ENCODE assay signal across 10 cellular contexts in the genomic region with DNA sequence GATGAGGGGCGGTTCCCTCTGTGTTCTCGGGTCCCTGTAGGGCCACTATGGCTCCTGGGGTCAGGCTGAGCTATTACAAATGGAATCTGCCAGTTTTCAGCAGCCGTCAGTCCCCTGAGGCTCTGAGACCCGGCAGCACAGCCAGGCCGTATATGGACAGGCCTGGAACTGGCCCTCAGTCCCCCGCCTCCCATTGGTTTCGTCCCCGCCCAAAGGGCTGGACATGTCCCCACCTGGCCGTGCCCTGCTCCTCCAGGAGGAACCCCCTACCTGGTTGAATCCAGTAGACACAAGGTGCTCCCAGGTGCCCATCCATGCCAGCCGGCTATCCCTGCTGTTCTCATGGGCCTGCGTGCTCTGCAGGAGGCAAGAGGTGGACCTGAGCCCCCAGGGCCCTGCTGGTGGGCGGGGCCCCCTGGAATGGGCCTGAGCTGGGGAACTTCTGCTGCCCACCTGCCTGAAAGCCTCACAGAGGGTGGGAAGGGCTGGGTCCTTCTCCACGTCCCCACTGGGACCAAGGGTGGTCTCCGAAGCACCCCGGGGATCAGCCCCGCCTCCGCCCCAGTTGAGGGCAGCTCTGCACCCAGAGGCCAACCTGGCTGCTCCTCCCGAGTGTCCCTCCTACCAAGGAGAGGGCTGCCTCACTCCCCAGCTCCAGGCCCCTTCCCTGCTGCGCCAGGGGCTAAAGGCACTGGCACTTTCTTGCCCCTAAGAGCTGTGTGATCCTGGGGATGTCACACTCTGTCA. TPM values are rescaled to one million over a fixed set of nuclear protein-coding genes. Genes with fewer than 3 reads are reported as not detected.
DNase-seq lines count a peak whose midpoint lies in the region; ATAC-seq and TF ChIP-seq lines count a peak whose summit lies in the region.
"Had no signal": no experiment of that assay in that cellular context is flagged by ENCODE, and none has a peak within 500 bp of the region (broad histone marks: within the 10 kb centered on the region; RNA-seq: fewer than 3 reads in every experiment).

No MANE protein-coding gene starts in this region.

- H3K9ac ChIP-seq in HUES48 (ENCODE audit: low read depth, low read length) = no peak overlapping the region

- peaks cover 22% of the 10 kb centered on the region for H3K4me1 Mint-ChIP-seq in type B pancreatic cell (ENCODE audit: unreplicated experiment)
- H3K4me1 Mint-ChIP-seq in activated T-helper 17 cell treated with anti-CD3 and anti-CD28 coated beads, Interleukin-2, amount 50 U/mL, for 72 hours = no peaks in the 10 kb centered on the region

- DNase-seq in dorsolateral prefrontal cortex (no peak), lower lobe of right lung (no peak), type B pancreatic cell (ENCODE audit: extremely low spot score, unreplicated experiment) (no peak), NCI-H226 (no peak), GM19238 (ENCODE audit: insufficient read length, low spot score) (no peak)
- DNase-seq: erythroblast, nucleus accumbens, T-helper 9 cell had no signal

- H3K36me3 Mint-ChIP-seq in type B pancreatic cell = no peaks in the 10 kb centered on the region
- H3K36me3 Mint-ChIP-seq in activated T-helper 17 cell treated with anti-CD3 and anti-CD28 coated beads, Interleukin-2, amount 50 U/mL, for 72 hours (ENCODE audit: low read depth) = peaks cover 42% of the 10 kb centered on the region

- no peak for ATAC-seq in lower lobe of right lung
- ATAC-seq in activated T-helper 17 cell treated with anti-CD3 and anti-CD28 coated beads, Interleukin-2, amount 50 U/mL, for 72 hours (replicated peaks) = no peak

- peak overlapping the region; percentile 78 for H3K27ac ChIP-seq in HUES48 (ENCODE audit: low read depth, low read length)
- peak overlapping the region in 33 of 59 donors; percentile 2 to 84 (median 52) for H3K27ac ChIP-seq in dorsolateral prefrontal cortex
- peak overlapping the region; percentile 44 for H3K27ac ChIP-seq in lower lobe of right lung

- H3K36me3 ChIP-seq in HUES48 (ENCODE audit: control insufficient read depth, insufficient read depth, low read length) = no peaks in the 10 kb centered on the region; the same call in 1 of the 2 replicates
- H3K36me3 ChIP-seq in lower lobe of right lung = peaks cover 91% of the 10 kb centered on the region

- no peaks in the 10 kb centered on the region for H3K9me3 ChIP-seq in HUES48 (ENCODE audit: control insufficient read depth, insufficient read depth, low read length)
- no peaks in the 10 kb centered on the region for H3K9me3 ChIP-seq in lower lobe of right lung

- H3K4me3 Mint-ChIP-seq in type B pancreatic cell = no peak overlapping the region
- H3K4me3 Mint-ChIP-seq in activated T-helper 17 cell treated with anti-CD3 and anti-CD28 coated beads, Interleukin-2, amount 50 U/mL, for 72 hours = no peak overlapping the region

- H3K9me3 Mint-ChIP-seq in type B pancreatic cell = no peaks in the 10 kb centered on the region
- no peaks in the 10 kb centered on the region for H3K9me3 Mint-ChIP-seq in activated T-helper 17 cell treated with anti-CD3 and anti-CD28 coated beads, Interleukin-2, amount 50 U/mL, for 72 hours

- H3K27ac Mint-ChIP-seq in type B pancreatic cell = peak overlapping the region; percentile 72
- no peak overlapping the region for H3K27ac Mint-ChIP-seq in activated T-helper 17 cell treated with anti-CD3 and anti-CD28 coated beads, Interleukin-2, amount 50 U/mL, for 72 hours

- no peak for TF ChIP-seq CTCF in dorsolateral prefrontal cortex (IDR thresholded peaks at IDR 0.05 in 54 of 56, conservative IDR thresholded peaks at IDR 0.05 in 2 of 56; ENCODE audit: low read depth in 1 of 56, partially characterized antibody in 56 of 56)
- no peak for TF ChIP-seq CTCF in lower lobe of right lung (IDR thresholded peaks at IDR 0.05)
- TF ChIP-seq CTCF in type B pancreatic cell (conservative IDR thresholded peaks at IDR 0.05) = no peak

- no peaks in the 10 kb centered on the region for H3K27me3 ChIP-seq in HUES48 (ENCODE audit: control insufficient read depth, insufficient read depth, low read length)
- H3K27me3 ChIP-seq in dorsolateral prefrontal cortex = no peaks in the 10 kb centered on the region
- H3K27me3 ChIP-seq in lower lobe of right lung (ENCODE audit: low read depth) = no peaks in the 10 kb centered on the region

- H3K27me3 Mint-ChIP-seq in type B pancreatic cell = no peaks in the 10 kb centered on the region
- no peaks in the 10 kb centered on the region for H3K27me3 Mint-ChIP-seq in activated T-helper 17 cell treated with anti-CD3 and anti-CD28 coated beads, Interleukin-2, amount 50 U/mL, for 72 hours

- H3K4me3 ChIP-seq in HUES48 (ENCODE audit: low read depth, low read length) (no peak overlapping the region), dorsolateral prefrontal cortex (no peak overlapping the region), lower lobe of right lung (no peak overlapping the region)

- intact Hi-C loops in dorsolateral prefrontal cortex (cut with DNase I) (no loop called here), lower lobe of right lung (cut with DNase I) (no loop called here)

- peaks cover 43% of the 10 kb centered on the region for H3K4me1 ChIP-seq in HUES48 (ENCODE audit: control insufficient read depth, insufficient read depth, low read length)
- H3K4me1 ChIP-seq in lower lobe of right lung = peaks cover 47% of the 10 kb centered on the region

RNA-seq across cellular contexts. Expression of a gene that starts 16.8 kb away (rescaled TPM):
- 10 to 100 TPM in 84 of 120 experiments, 1 to 10 TPM in 36; 3.9 to 49.4 (median 12.1) TPM for total RNA-seq in dorsolateral prefrontal cortex
- total RNA-seq in lower lobe of right lung = 17.4 TPM
- total RNA-seq in type B pancreatic cell (ENCODE audit: low replicate concordance) = 9.7 and 29.0 TPM in 2 replicates
- total RNA-seq in activated T-helper 17 cell treated with anti-CD3 and anti-CD28 coated beads, Interleukin-2, amount 50 U/mL, for 72 hours = under 1 TPM; 0.11 to 0.29 TPM

RNA-seq across cellular contexts. Expression of a gene that starts 27.9 kb away (rescaled TPM):
- total RNA-seq in dorsolateral prefrontal cortex (100 to 1,000 TPM in 1 of 120 experiments, 10 to 100 TPM in 119; 38.4 to 111 (median 63.7) TPM), lower lobe of right lung (58.5 TPM), type B pancreatic cell (ENCODE audit: low replicate concordance) (32.3 and 41.4 TPM in 2 replicates)
- 100 to 1,000 TPM in 1 of 2 donors, 10 to 100 TPM in 1; 82.6 to 114 TPM for total RNA-seq in activated T-helper 17 cell treated with anti-CD3 and anti-CD28 coated beads, Interleukin-2, amount 50 U/mL, for 72 hours

RNA-seq across cellular contexts. Expression of a gene that starts 37.2 kb away (rescaled TPM):
- total RNA-seq in dorsolateral prefrontal cortex (10 to 100 TPM; 38.3 to 66.6 (median 53.2) TPM), lower lobe of right lung (34.6 TPM), type B pancreatic cell (ENCODE audit: low replicate concordance) (43.9 and 46.5 TPM in 2 replicates)
- total RNA-seq in activated T-helper 17 cell treated with anti-CD3 and anti-CD28 coated beads, Interleukin-2, amount 50 U/mL, for 72 hours = 10 to 100 TPM; 50.3 to 81.1 TPM

RNA-seq across cellular contexts. Expression of a gene that starts 37.3 kb away (rescaled TPM):
- 10 to 100 TPM; 31.5 to 61.9 (median 44.6) TPM for total RNA-seq in dorsolateral prefrontal cortex
- total RNA-seq in lower lobe of right lung = 40.0 TPM
- 30.5 and 39.3 TPM in 2 replicates for total RNA-seq in type B pancreatic cell (ENCODE audit: low replicate concordance)
- 10 to 100 TPM; 40.4 to 74.7 TPM for total RNA-seq in activated T-helper 17 cell treated with anti-CD3 and anti-CD28 coated beads, Interleukin-2, amount 50 U/mL, for 72 hours
